ENCODE assay signal across 9 cellular contexts in the genomic region with DNA sequence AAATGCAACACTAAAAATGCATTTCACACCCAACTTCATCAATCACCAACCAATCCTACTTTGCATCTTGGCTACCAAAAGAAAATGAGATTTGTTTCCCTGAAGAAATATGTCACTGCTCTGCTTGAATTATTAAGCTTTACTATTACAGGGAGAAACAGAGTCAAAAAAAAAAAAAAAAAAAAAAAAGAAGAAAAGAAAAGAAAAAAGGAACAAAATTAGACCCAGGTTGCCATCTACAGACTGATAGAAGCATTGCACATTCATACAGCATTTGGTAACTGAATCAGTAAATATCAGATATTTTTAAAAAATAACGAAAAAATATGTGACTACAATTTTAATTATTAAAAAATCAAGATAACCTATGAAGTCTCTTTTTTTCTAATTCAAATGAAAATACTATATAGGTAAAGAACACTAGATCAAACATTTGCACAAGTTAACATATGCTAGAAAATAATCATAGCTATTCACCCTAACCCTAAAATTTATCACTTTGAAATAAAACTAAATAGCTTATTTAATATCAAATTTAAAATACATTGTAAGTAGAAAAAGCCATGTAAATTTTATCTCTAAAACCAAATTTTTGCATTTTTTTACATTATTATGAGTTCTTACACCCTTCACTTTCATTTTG.
DNase-seq lines count a peak whose midpoint lies in the region; TF ChIP-seq lines count a peak whose summit lies in the region.
"Had no signal": no experiment of that assay in that cellular context is flagged by ENCODE, and none has a peak within 500 bp of the region (broad histone marks: within the 10 kb centered on the region; RNA-seq: fewer than 3 reads in every experiment).

No MANE protein-coding gene starts in this region.

- H3K9me3 ChIP-seq in stomach: no peaks in the 10 kb centered on the region

- H3K27me3 Mint-ChIP-seq in CD14-positive monocyte (ENCODE audit: low read depth in 3 of 3) (peaks cover 2 to 3% (median 2%) of the 10 kb centered on the region in 3 donors), HFFc6 (ENCODE audit: insufficient read depth) (peaks cover 1% of the 10 kb centered on the region; the same call in 1 of the 2 replicates)

- H3K27ac ChIP-seq in RWPE1: no peak overlapping the region
- no peak overlapping the region for H3K27ac ChIP-seq in stomach

- H3K9me3 Mint-ChIP-seq in CD14-positive monocyte (no peaks in the 10 kb centered on the region), HFFc6 (no peaks in the 10 kb centered on the region)

- WGBS in stomach, 5 donors: 0 to 6% (median 3%) methylated on average over 1 of the region's 1 CpG

- peaks cover 0 to 4% (median 0%) of the 10 kb centered on the region in 3 donors for H3K27me3 ChIP-seq in stomach

- TF ChIP-seq CTCF in CD14-positive monocyte (IDR thresholded peaks at IDR 0.05) (peak; percentile 78), HFFc6 (IDR thresholded peaks at IDR 0.05) (peak; percentile 69), RWPE1 (conservative IDR thresholded peaks at IDR 0.05; ENCODE audit: low read depth) (peak; percentile 63), stomach (IDR thresholded peaks at IDR 0.05) (peak in 2 of 7 experiments; percentile 36 to 38)

- H3K4me3 ChIP-seq in stomach: no peak overlapping the region

- H3K36me3 Mint-ChIP-seq in CD14-positive monocyte: no peaks in the 10 kb centered on the region
- H3K36me3 Mint-ChIP-seq in HFFc6 (ENCODE audit: low read depth): no peaks in the 10 kb centered on the region

- no peak for TF ChIP-seq EP300 in stomach (IDR thresholded peaks at IDR 0.05)

- H3K27ac Mint-ChIP-seq in CD14-positive monocyte: no peak overlapping the region
- H3K27ac Mint-ChIP-seq in HFFc6: no peak overlapping the region

- no peak overlapping the region for H3K4me3 Mint-ChIP-seq in CD14-positive monocyte
- H3K4me3 Mint-ChIP-seq in HFFc6: no peak overlapping the region

- no peaks in the 10 kb centered on the region for H3K36me3 ChIP-seq in stomach

- CTCF ChIA-PET in RWPE1 (lab: Yijun Ruan, JAX): interaction anchor here (0.6 to 1.6 kb wide), 4 partner anchors 9 to 1134 kb away, joined by 3 to 7 read pairs (median 5); no protein-coding TSS in a partner anchor

- DNase-seq in CD14-positive monocyte (ENCODE audit: low spot score) (no peak), HFFc6 (peak; percentile 1), RWPE1 (ENCODE audit: low spot score) (no peak), iris pigment epithelial cell (ENCODE audit: low read depth) (peak; percentile 8), stomach (no peak), hippocampal formation (lab: John Stamatoyannopoulos, UW) (no peak), hypothalamus (lab: John Stamatoyannopoulos, UW) (no peak)
- no peak for DNase-seq in stimulated activated CD4-positive, alpha-beta T cell treated with anti-CD3 and anti-CD28 coated beads, Interleukin-4, amount 100 ng/mL, for 1 hour
- DNase-seq: stimulated activated CD4-positive, alpha-beta T cell treated with anti-CD3 and anti-CD28 coated beads, Interleukin-4, amount 100 ng/mL, for 24 hours had no signal

- intact Hi-C loops in CD14-positive monocyte (cut with micrococcal nuclease): no loop called here
- intact Hi-C loops in stomach (cut with DNase I; ENCODE audit: low total_unique reads): no loop called here

- POLR2A ChIA-PET in RWPE1 (lab: Yijun Ruan, JAX; ENCODE audit: low non-redundant PET): no interaction called here

- H3K4me1 Mint-ChIP-seq in CD14-positive monocyte (no peaks in the 10 kb centered on the region), HFFc6 (ENCODE audit: low read depth) (no peaks in the 10 kb centered on the region)

- H3K4me1 ChIP-seq in stomach: no peaks in the 10 kb centered on the region

- TF ChIP-seq POLR2A in stomach (IDR thresholded peaks at IDR 0.05): no peak

Comparison
In these comparisons a context has a peak if more than half of its experiments do, and no peak if none do; other contexts are left out.
1. DNase-seq: peak in HFFc6 (single experiment) and iris pigment epithelial cell (single experiment); none in CD14-positive monocyte (single experiment), RWPE1 (single experiment), stomach (single experiment), hippocampal formation (0 of 2), stimulated activated CD4-positive, alpha-beta T cell treated with anti-CD3 and anti-CD28 coated beads, Interleukin-4, amount 100 ng/mL, for 1 hour (single experiment) and hypothalamus (0 of 51).